ENCODE assay signal across 2 cellular contexts in genomic region chr9:88414298-88414697, GRCh38.
TF ChIP-seq lines count a peak whose summit lies in the region.

No MANE protein-coding gene starts in this region.

TF ChIP-seq in A549, 52 proteins besides CTCF, POLR2A, EP300 and RAD21 (continued from another document):
- no peak for TF ChIP-seq HES2 (IDR thresholded peaks at IDR 0.05)
- no peak for TF ChIP-seq USF2 (IDR thresholded peaks at IDR 0.05)
- no peak for TF ChIP-seq PHF8 (IDR thresholded peaks at IDR 0.05; ENCODE audit: borderline replicate concordance, low read depth)

TF ChIP-seq in IMR-90, 13 proteins besides CTCF, POLR2A, EP300 and RAD21 (continued from another document):
- no peak for TF ChIP-seq ELK1 (IDR thresholded peaks at IDR 0.05; ENCODE audit: borderline replicate concordance, low read depth, low read length)
